Comparison of ENCODE assay signal across 18 cellular contexts in genomic region chr11:110469101-110469500, GRCh38. TPM values are rescaled to one million over a fixed set of nuclear protein-coding genes. Genes with fewer than 3 reads are reported as not detected.
DNase-seq lines count a peak whose midpoint lies in the region; ATAC-seq and TF ChIP-seq lines count a peak whose summit lies in the region.
"Had no signal": no experiment of that assay in that cellular context is flagged by ENCODE, and none has a peak within 500 bp of the region (broad histone marks: within the 10 kb centered on the region; RNA-seq: fewer than 3 reads in every experiment).

No MANE protein-coding gene starts in this region.

- no peak overlapping the region for H3K14ac ChIP-seq in IMR-90 (replicated peaks; ENCODE audit: low read depth, low read length)

- H3K27ac Mint-ChIP-seq in activated naive CD8-positive, alpha-beta T cell treated with anti-CD3 and anti-CD28 coated beads for 36 hours, result no peak overlapping the region
- H3K27ac Mint-ChIP-seq in osteocyte (ENCODE audit: unreplicated experiment), result no peak overlapping the region
- H3K27ac Mint-ChIP-seq: B cell; CD4-positive, alpha-beta T cell; CD8-positive, alpha-beta T cell had no signal

- TF ChIP-seq CTCF in IMR-90 (conservative IDR thresholded peaks at IDR 0.05; ENCODE audit: low read depth, low read length) (no peak), fibroblast of villous mesenchyme (IDR thresholded peaks at IDR 0.05; ENCODE audit: insufficient read depth, low read depth, low read length) (no peak), osteocyte (IDR thresholded peaks at IDR 0.05) (no peak)

- H3K4me3 ChIP-seq in IMR-90 (ENCODE audit: insufficient read depth, low read depth, low read length), result no peak overlapping the region
- no peak overlapping the region for H3K4me3 ChIP-seq in fibroblast of villous mesenchyme (ENCODE audit: low read depth, low read length)
- H3K4me3 ChIP-seq: A549; BLaER1 treated with 17β-estradiol and CSF1 and Interleukin-3, amounts not matched to agents 10 nM and 100 nM had no signal

- H3K9me1 ChIP-seq in IMR-90 (ENCODE audit: insufficient read depth, low read length), result peaks cover 7% of the 10 kb centered on the region

- H3K18ac ChIP-seq in IMR-90 (ENCODE audit: low read depth, low read length), result no peak overlapping the region

- H2BK5ac ChIP-seq in IMR-90 (ENCODE audit: low read depth, low read length, poor library complexity, severe bottlenecking), result no peak overlapping the region

- H2AK9ac ChIP-seq in IMR-90 (replicated peaks; ENCODE audit: low read depth, low read length, poor library complexity), result no peak overlapping the region

- peaks cover 2% of the 10 kb centered on the region for H3K4me1 Mint-ChIP-seq in activated naive CD8-positive, alpha-beta T cell treated with anti-CD3 and anti-CD28 coated beads for 36 hours
- H3K4me1 Mint-ChIP-seq in osteocyte (ENCODE audit: unreplicated experiment), result peaks cover 17% of the 10 kb centered on the region
- H3K4me1 Mint-ChIP-seq: B cell had no signal

- TF ChIP-seq POLR2A in IMR-90 (IDR thresholded peaks at IDR 0.05; ENCODE audit: low read depth, low read length), result no peak

- BruUV-seq in IMR-90 (replicated peaks; lab: Mats Ljungman, UMichigan), result no TSS peak

- H4K20me1 ChIP-seq in IMR-90 (ENCODE audit: insufficient read depth, low read length), result no peaks in the 10 kb centered on the region
- H4K20me1 ChIP-seq: BLaER1 treated with 17β-estradiol and CSF1 and Interleukin-3, amounts not matched to agents 10 nM and 100 nM had no signal

- no peak overlapping the region for H2BK120ac ChIP-seq in IMR-90 (ENCODE audit: low read depth, low read length)

- CTCF ChIA-PET in IMR-90 (lab: Yijun Ruan, JAX), result no interaction called here

- DNase-seq in IMR-90 (peak; percentile 46), amniotic epithelial cell (ENCODE audit: low read depth) (peak; percentile 41), fibroblast of villous mesenchyme (ENCODE audit: low read depth) (peak; percentile 32), osteocyte (ENCODE audit: extremely low spot score, unreplicated experiment) (no peak)
- no peak for DNase-seq in activated naive CD8-positive, alpha-beta T cell treated with anti-CD3 and anti-CD28 coated beads for 36 hours
- DNase-seq: AML-193; Caco-2; Calu3; CD4-positive, alpha-beta T cell; CD8-positive, alpha-beta T cell; DMS79 treated with DMSO at 0.1 percent for 48 hours; GF-D8 had no signal

- no peak overlapping the region for H2AK5ac ChIP-seq in IMR-90 (ENCODE audit: low read depth, low read length)

- no peaks in the 10 kb centered on the region for H3K9me3 Mint-ChIP-seq in activated naive CD8-positive, alpha-beta T cell treated with anti-CD3 and anti-CD28 coated beads for 36 hours
- H3K9me3 Mint-ChIP-seq in osteocyte (ENCODE audit: unreplicated experiment), result peaks cover 3% of the 10 kb centered on the region
- H3K9me3 Mint-ChIP-seq: CD4-positive, alpha-beta T cell; CD8-positive, alpha-beta T cell had no signal

- H4K5ac ChIP-seq in IMR-90 (ENCODE audit: low read depth, low read length), result no peak overlapping the region

- no peak overlapping the region for H2AFZ ChIP-seq in IMR-90 (replicated peaks; ENCODE audit: low read length, poor library complexity)

- dilution Hi-C loops in IMR-90 (cut with HindIII; ENCODE audit: low sequenced_read_pairs, unreplicated experiment), result no loop called here

- H3K56ac ChIP-seq in IMR-90 (ENCODE audit: extremely low read depth, insufficient read depth, low read length), result no peak overlapping the region

- H3K23ac ChIP-seq in IMR-90 (ENCODE audit: low read depth, low read length), result no peak overlapping the region

- no peak; the same call in 1 of the 2 replicates for ATAC-seq in IMR-90 (ENCODE audit: low read depth)
- no peak for ATAC-seq in HG02763 (IDR thresholded peaks at IDR 0.05; ENCODE audit: unreplicated experiment)
- ATAC-seq: A549; CD8-positive, alpha-beta T cell had no signal

- H2BK15ac ChIP-seq in IMR-90 (ENCODE audit: low read depth, low read length), result no peak overlapping the region

- no peak overlapping the region for H3K4ac ChIP-seq in IMR-90 (ENCODE audit: low read depth, low read length)

- in situ Hi-C loops in IMR-90 (cut with MboI; ENCODE audit: low sequenced_read_pairs), result loop anchor here (5.0 to 25.0 kb wide), 3 partner anchors 243 to 968 kb away; partner anchors contain the start of gene ARHGAP20

- peaks cover 14% of the 10 kb centered on the region for H3K4me1 ChIP-seq in IMR-90 (ENCODE audit: control insufficient read depth, insufficient read depth, low read length)
- H3K4me1 ChIP-seq: Caco-2 had no signal

- H3K79me1 ChIP-seq in IMR-90 (ENCODE audit: low read depth in 1 of 2, low read length in 2 of 2), result no peaks in the 10 kb centered on the region

- no peak overlapping the region for H2BK20ac ChIP-seq in IMR-90 (ENCODE audit: low read depth, low read length)

- H3K36me3 ChIP-seq in IMR-90 (ENCODE audit: control insufficient read depth, insufficient read depth, low read length), result peaks cover 2% of the 10 kb centered on the region; the same call in 1 of the 2 replicates

- H3K27ac ChIP-seq in IMR-90 (ENCODE audit: insufficient read depth, low read length), result no peak overlapping the region
- H3K27ac ChIP-seq: 22Rv1; A549; BLaER1 treated with 17β-estradiol and CSF1 and Interleukin-3, amounts not matched to agents 10 nM and 100 nM; C4-2B had no signal

- H3K27me3 Mint-ChIP-seq in activated naive CD8-positive, alpha-beta T cell treated with anti-CD3 and anti-CD28 coated beads for 36 hours, result no peaks in the 10 kb centered on the region
- no peaks in the 10 kb centered on the region for H3K27me3 Mint-ChIP-seq in osteocyte (ENCODE audit: unreplicated experiment)
- H3K27me3 Mint-ChIP-seq: B cell; CD4-positive, alpha-beta T cell had no signal

- no peak overlapping the region for H4K8ac ChIP-seq in IMR-90 (ENCODE audit: low read depth in 2 of 2, low read length in 2 of 2)

- WGBS in IMR-90 (ENCODE audit: extremely low coverage in 2 of 2, insufficient read length in 1 of 2), 2 experiments, result no CpG with 5 or more reads among the region's 1 CpG

- no peak overlapping the region for H3K4me3 Mint-ChIP-seq in activated naive CD8-positive, alpha-beta T cell treated with anti-CD3 and anti-CD28 coated beads for 36 hours
- H3K4me3 Mint-ChIP-seq in osteocyte (ENCODE audit: unreplicated experiment), result no peak overlapping the region
- H3K4me3 Mint-ChIP-seq: B cell; CD4-positive, alpha-beta T cell; CD8-positive, alpha-beta T cell had no signal

- intact Hi-C loops in IMR-90 (cut with micrococcal nuclease), result no loop called here

- peaks cover 9% of the 10 kb centered on the region for H3K36me3 Mint-ChIP-seq in activated naive CD8-positive, alpha-beta T cell treated with anti-CD3 and anti-CD28 coated beads for 36 hours
- H3K36me3 Mint-ChIP-seq in osteocyte (ENCODE audit: unreplicated experiment), result peaks cover 5% of the 10 kb centered on the region

- TF ChIP-seq RAD21 in IMR-90 (IDR thresholded peaks at IDR 0.05; ENCODE audit: low read length), result no peak

- H3K4me2 ChIP-seq in IMR-90 (ENCODE audit: low read depth, low read length), result no peak overlapping the region
- H3K4me2 ChIP-seq: A549; BLaER1 treated with 17β-estradiol and CSF1 and Interleukin-3, amounts not matched to agents 10 nM and 100 nM had no signal

- H3K9me3 ChIP-seq in IMR-90 (ENCODE audit: control insufficient read depth, insufficient read depth, low read length), result no peaks in the 10 kb centered on the region
- H3K9me3 ChIP-seq: A549; BLaER1 treated with 17β-estradiol and CSF1 and Interleukin-3, amounts not matched to agents 10 nM and 100 nM; Caco-2 had no signal

- no peak overlapping the region for H4K91ac ChIP-seq in IMR-90 (ENCODE audit: insufficient read depth, low read depth, low read length)

- POLR2A ChIA-PET in IMR-90 (lab: Charles Lee; ENCODE audit: unreplicated experiment), result interaction anchor here (0.7 kb wide), 1 partner anchor 159 kb away, joined by 4 read pairs; no protein-coding TSS in a partner anchor

- H3K9ac ChIP-seq in IMR-90 (ENCODE audit: low read depth, low read length), result no peak overlapping the region
- H3K9ac ChIP-seq: BLaER1 treated with 17β-estradiol and CSF1 and Interleukin-3, amounts not matched to agents 10 nM and 100 nM had no signal

- no peaks in the 10 kb centered on the region for H3K27me3 ChIP-seq in IMR-90 (ENCODE audit: control insufficient read depth, insufficient read depth, low read length)
- H3K27me3 ChIP-seq: BLaER1 treated with 17β-estradiol and CSF1 and Interleukin-3, amounts not matched to agents 10 nM and 100 nM had no signal

TF ChIP-seq in IMR-90, 13 proteins besides CTCF, POLR2A, EP300 and RAD21:
- no peak for TF ChIP-seq RFX5 (IDR thresholded peaks at IDR 0.05; ENCODE audit: low read depth, low read length)
- no peak for TF ChIP-seq MAFK (IDR thresholded peaks at IDR 0.05; ENCODE audit: low read depth, low read length)

RNA-seq across cellular contexts. Expression of gene FDX1, which starts 39.4 kb away (rescaled TPM):
- total RNA-seq in IMR-90 (2012; rRNA removed), result 4.3 and 10.6 TPM in 2 replicates
- 4.8 and 5.1 TPM in 2 replicates for polyA plus RNA-seq in IMR-90 (2012; rRNA removed)
- polyA plus RNA-seq in IMR-90 (2012; cell fraction: cytosol; rRNA removed), result 2.9 and 5.3 TPM in 2 replicates
- 2.0 and 2.1 TPM in 2 replicates for polyA plus RNA-seq in IMR-90 (2012; cell fraction: nucleus; rRNA removed; ENCODE audit: low replicate concordance)
- 7.1 and 8.2 TPM in 2 replicates for total RNA-seq in fibroblast of villous mesenchyme
- 10 to 100 TPM; 18.2 to 19.2 TPM for total RNA-seq in activated naive CD8-positive, alpha-beta T cell treated with anti-CD3 and anti-CD28 coated beads for 36 hours
- total RNA-seq in osteocyte, result 6.3 and 7.1 TPM in 2 replicates

Comparison
In these comparisons a context has a peak if more than half of its experiments do, and no peak if none do; other contexts are left out.
1. DNase-seq: peak in IMR-90 (single experiment), amniotic epithelial cell (single experiment) and fibroblast of villous mesenchyme (single experiment); none in activated naive CD8-positive, alpha-beta T cell treated with anti-CD3 and anti-CD28 coated beads for 36 hours (single experiment) and osteocyte (single experiment).